ENCODE assay signal across 18 cellular contexts in genomic region chr12:122208073-122208820, GRCh38. TPM values are rescaled to one million over a fixed set of nuclear protein-coding genes. Genes with fewer than 3 reads are reported as not detected.
DNase-seq lines count a peak whose midpoint lies in the region; FAIRE-seq and TF ChIP-seq lines count a peak whose summit lies in the region.
"Had no signal": no experiment of that assay in that cellular context is flagged by ENCODE, and none has a peak within 500 bp of the region (broad histone marks: within the 10 kb centered on the region; RNA-seq: fewer than 3 reads in every experiment).

No MANE protein-coding gene starts in this region.

- CTCF ChIA-PET in HEK293 (lab: Yijun Ruan, JAX), result interaction anchor here (1.0 kb wide), 1 partner anchor 93 kb away, joined by 3 read pairs; no protein-coding TSS in a partner anchor
- CTCF ChIA-PET in mammary epithelial cell (lab: Charles Lee; ENCODE audit: low non-redundant PET), result interaction anchor here (0.6 kb wide), 1 partner anchor 60 kb away, joined by 31 read pairs; no protein-coding TSS in a partner anchor

- H3K4me1 ChIP-seq in HEK293 (ENCODE audit: control insufficient read depth, insufficient read depth, low read length) (peaks cover 4% of the 10 kb centered on the region; the same call in 1 of the 2 replicates), mammary epithelial cell (ENCODE audit: insufficient read depth, low read length) (peaks cover 9% of the 10 kb centered on the region), tibial artery (peaks cover 0 to 20% (median 15%) of the 10 kb centered on the region in 4 donors)
- H3K4me1 ChIP-seq: HAP-1 had no signal

- H3K27ac ChIP-seq in HEK293 (ENCODE audit: extremely low read depth, low read depth, low read length) (no peak overlapping the region), mammary epithelial cell (ENCODE audit: insufficient read depth, low read depth, low read length) (no peak overlapping the region), tibial artery (no peak overlapping the region)
- H3K27ac ChIP-seq: C4-2B had no signal

- H3K27me3 ChIP-seq in mammary epithelial cell (ENCODE audit: insufficient read depth, low read length) (no peaks in the 10 kb centered on the region), tibial artery (peaks cover 2 to 22% of the 10 kb centered on the region in 2 donors)

- no peaks in the 10 kb centered on the region for H4K20me1 ChIP-seq in mammary epithelial cell (ENCODE audit: insufficient read depth, low read length)

- no peak for TF ChIP-seq CTCF in HEK293 (tag by site-specific recombination; IDR thresholded peaks at IDR 0.05)
- TF ChIP-seq CTCF in mammary epithelial cell (conservative IDR thresholded peaks at IDR 0.05 in 1 of 2, IDR thresholded peaks at IDR 0.05 in 1 of 2; ENCODE audit: extremely low read depth in 1 of 2, insufficient read depth in 1 of 2, low read depth in 1 of 2, low read length in 2 of 2), result no peak
- TF ChIP-seq CTCF in tibial artery (IDR thresholded peaks at IDR 0.05), result no peak

- dilution Hi-C loops in mammary epithelial cell (cut with HindIII; ENCODE audit: low sequenced_read_pairs), result loop anchor here (10.0 kb wide), 1 partner anchor 63 kb away; no protein-coding TSS in a partner anchor

- BruUV-seq in mammary epithelial cell (replicated peaks; lab: Mats Ljungman, UMichigan), result TSS peak; percentile 53

- no peak overlapping the region for H3K4me2 ChIP-seq in mammary epithelial cell (ENCODE audit: insufficient read depth, low read depth, low read length)

- no peak for FAIRE-seq in GM19239 (lab: Jason Lieb, UNC)
- FAIRE-seq: A204.1 had no signal

- peaks cover 10% of the 10 kb centered on the region for H3K27me3 Mint-ChIP-seq in activated T-cell treated with anti-CD3 and anti-CD28 coated beads, Interleukin-2, amount 50 U/mL, for 24 hours

- H3K36me3 Mint-ChIP-seq in activated T-cell treated with anti-CD3 and anti-CD28 coated beads, Interleukin-2, amount 50 U/mL, for 24 hours (ENCODE audit: low read depth), result peaks cover 62% of the 10 kb centered on the region

- no peak overlapping the region for H3K4me3 Mint-ChIP-seq in activated T-cell treated with anti-CD3 and anti-CD28 coated beads, Interleukin-2, amount 50 U/mL, for 24 hours

- in situ Hi-C loops in mammary epithelial cell (cut with MboI; ENCODE audit: low sequenced_read_pairs in 2 of 2), result no loop called here

- H3K4me1 Mint-ChIP-seq in activated T-cell treated with anti-CD3 and anti-CD28 coated beads, Interleukin-2, amount 50 U/mL, for 24 hours (ENCODE audit: low read depth), result peaks cover 7% of the 10 kb centered on the region

- POLR2A ChIA-PET in HEK293 (lab: Yijun Ruan, JAX), result interaction anchor here (0.5 to 1.2 kb wide), 2 partner anchors 13 to 15 kb away, joined by 3 to 5 read pairs; no protein-coding TSS in a partner anchor

- no peaks in the 10 kb centered on the region for H3K79me2 ChIP-seq in mammary epithelial cell (ENCODE audit: insufficient read depth, low read length)

- H3K9me3 Mint-ChIP-seq in activated T-cell treated with anti-CD3 and anti-CD28 coated beads, Interleukin-2, amount 50 U/mL, for 24 hours, result no peaks in the 10 kb centered on the region
- H3K9me3 Mint-ChIP-seq: IgD-negative memory B cell had no signal

- peak overlapping the region; percentile 54 for H3K27ac Mint-ChIP-seq in activated T-cell treated with anti-CD3 and anti-CD28 coated beads, Interleukin-2, amount 50 U/mL, for 24 hours

- H2AFZ ChIP-seq in mammary epithelial cell (ENCODE audit: low read depth, low read length), result no peak overlapping the region

- peaks cover 49 to 57% of the 10 kb centered on the region in 2 experiments for H3K36me3 ChIP-seq in HEK293 (ENCODE audit: control insufficient read depth in 2 of 2, insufficient read depth in 1 of 2, low read length in 2 of 2)
- peaks cover 22% of the 10 kb centered on the region for H3K36me3 ChIP-seq in mammary epithelial cell (ENCODE audit: insufficient read depth, low read length)
- H3K36me3 ChIP-seq in tibial artery, result peaks cover 54 to 69% (median 59%) of the 10 kb centered on the region in 3 donors

- no peak overlapping the region for H3K9ac ChIP-seq in mammary epithelial cell (ENCODE audit: insufficient read depth, low read length)

- H3K4me3 ChIP-seq in HEK293 (ENCODE audit: low read depth, low read length), result no peak overlapping the region
- no peak overlapping the region for H3K4me3 ChIP-seq in mammary epithelial cell (replicated peaks in 1 of 3; ENCODE audit: insufficient read depth in 1 of 3, low read depth in 2 of 3, low read length in 3 of 3)
- no peak overlapping the region for H3K4me3 ChIP-seq in tibial artery
- H3K4me3 ChIP-seq: HAP-1 had no signal

- no peak for DNase-seq in activated T-cell treated with anti-CD3 and anti-CD28 coated beads, Interleukin-2, amount 50 U/mL, for 24 hours
- no peak for DNase-seq in activated T-cell treated with anti-CD3 and anti-CD28 coated beads for 4 hours
- no peak for DNase-seq in mammary epithelial cell
- peak; percentile 66 for DNase-seq in posterior vena cava (ENCODE audit: low spot score)
- DNase-seq in tibial artery, result no peak
- no peak for DNase-seq in GM19239 (ENCODE audit: insufficient read length, low spot score)
- no peak for DNase-seq in NCI-H774 (lab: John Stamatoyannopoulos, UW)
- DNase-seq: DND-41, NCI-H1436 treated with DMSO at 0.1 percent for 48 hours, NCI-H2081, NCI-H524, OCI-M1 had no signal

- intact Hi-C loops in mammary epithelial cell (cut with micrococcal nuclease) (no loop called here), posterior vena cava (cut with DNase I) (no loop called here), tibial artery (cut with DNase I; ENCODE audit: low total_unique reads) (no loop called here)

- 97% methylated on average over 14 of the region's 18 CpGs for WGBS in mammary epithelial cell (ENCODE audit: low coverage, missing lambda C conversion rate)

- H3K9me3 ChIP-seq in HEK293 (ENCODE audit: control insufficient read depth, insufficient read depth, low read depth, low read length) (no peaks in the 10 kb centered on the region), mammary epithelial cell (replicated peaks; ENCODE audit: insufficient read depth, low read length) (no peaks in the 10 kb centered on the region), tibial artery (no peaks in the 10 kb centered on the region)
- H3K9me3 ChIP-seq: HAP-1 had no signal

TF ChIP-seq in HEK293, 187 proteins besides CTCF, POLR2A, EP300 and RAD21:
- TF ChIP-seq ZNF600 (tag by site-specific recombination; IDR thresholded peaks at IDR 0.05) (0 out of 2 replicates have a peak, but pooled peaks have one; percentile 45), ZNF596 (tag by site-specific recombination; IDR thresholded peaks at IDR 0.05) (no peak)

RNA-seq across cellular contexts. Expression of gene B3GNT4, which starts 4.7 kb away (rescaled TPM):
- 1 to 10 TPM in 1 of 2 donors, under 1 TPM in 1; 0.67 to 2.7 TPM for total RNA-seq in mammary epithelial cell
- 2.9 TPM for polyA plus RNA-seq in mammary epithelial cell
- 13.7 TPM for polyA minus RNA-seq in mammary epithelial cell
- total RNA-seq in posterior vena cava, result under 1 TPM in 1 of 2 donors, not detected in 1; 0.10 TPM

RNA-seq across cellular contexts. Expression of gene DIABLO, which starts 17.6 kb away (rescaled TPM):
- total RNA-seq in mammary epithelial cell (10 to 100 TPM; 54.5 to 55.0 TPM), posterior vena cava (10 to 100 TPM; 26.2 to 27.0 TPM)
- polyA plus RNA-seq in mammary epithelial cell, result 53.5 TPM
- 48.4 TPM for polyA minus RNA-seq in mammary epithelial cell

RNA-seq across cellular contexts. Expression of gene LRRC43, which starts 25.3 kb away (rescaled TPM):
- total RNA-seq in mammary epithelial cell (under 1 TPM; 0.50 to 0.66 TPM), posterior vena cava (under 1 TPM in 1 of 2 donors, not detected in 1; 0.60 TPM)
- polyA plus RNA-seq in mammary epithelial cell, result not detected
- polyA minus RNA-seq in mammary epithelial cell, result not detected
- total RNA-seq: SK-MEL-5 had no signal
- polyA plus RNA-seq: IgD-negative memory B cell had no signal

RNA-seq across cellular contexts. Expression of gene IL31, which starts 34.2 kb away (rescaled TPM):
- total RNA-seq in mammary epithelial cell (not detected), posterior vena cava (not detected)
- polyA plus RNA-seq in mammary epithelial cell, result not detected
- polyA minus RNA-seq in mammary epithelial cell, result not detected
- total RNA-seq: SK-MEL-5 had no signal
- polyA plus RNA-seq: IgD-negative memory B cell had no signal

RNA-seq across cellular contexts. Expression of gene VPS33A, which starts 58.0 kb away (rescaled TPM):
- total RNA-seq in mammary epithelial cell (10 to 100 TPM; 15.8 to 16.4 TPM), posterior vena cava (10 to 100 TPM; 12.3 to 12.6 TPM)
- polyA plus RNA-seq in mammary epithelial cell, result 10.5 TPM
- polyA minus RNA-seq in mammary epithelial cell, result 62.5 TPM
